1 cellular context compared by ENCODE assay signal in genomic region chr22:46935506-46936377, GRCh38.
TF ChIP-seq lines count a peak whose summit lies in the region.

No MANE protein-coding gene starts in this region.

TF ChIP-seq in HepG2, 621 proteins besides CTCF, POLR2A, EP300 and RAD21 (continued from another document and continues in another):
- TF ChIP-seq FLYWCH1 (CRISPR knock-in tag; IDR thresholded peaks at IDR 0.05) = no peak
- TF ChIP-seq ZIK1 (CRISPR knock-in tag; IDR thresholded peaks at IDR 0.05; ENCODE audit: borderline replicate concordance, low read depth) = no peak
- no peak for TF ChIP-seq GPBP1L1 (CRISPR knock-in tag; IDR thresholded peaks at IDR 0.05)
- 0 out of 2 replicates have a peak, but pooled peaks have one; percentile 15 for TF ChIP-seq HMGXB3 (CRISPR knock-in tag; IDR thresholded peaks at IDR 0.05; ENCODE audit: borderline replicate concordance)
- TF ChIP-seq ARID5B (CRISPR knock-in tag; IDR thresholded peaks at IDR 0.05) = peak; percentile 86
- no peak for TF ChIP-seq BHLHE40 (IDR thresholded peaks at IDR 0.05; ENCODE audit: low read length)
- TF ChIP-seq ZNF7 (CRISPR knock-in tag; IDR thresholded peaks at IDR 0.05) = no peak
- no peak for TF ChIP-seq TBP (CRISPR knock-in tag; IDR thresholded peaks at IDR 0.05)
- TF ChIP-seq PPARG (CRISPR knock-in tag; conservative IDR thresholded peaks at IDR 0.05) = peak; percentile 87; the same call in 1 of the 2 replicates
- TF ChIP-seq ZNF782 (CRISPR knock-in tag; IDR thresholded peaks at IDR 0.05; ENCODE audit: borderline replicate concordance) = peak; percentile 67; the same call in 1 of the 2 replicates
- peak; percentile 89; the same call in 1 of the 2 replicates for TF ChIP-seq KDM6A (CRISPR knock-in tag; IDR thresholded peaks at IDR 0.05; ENCODE audit: low read depth)
- 0 out of 2 replicates have a peak, but pooled peaks have one; percentile 47 for TF ChIP-seq SRY (CRISPR knock-in tag; IDR thresholded peaks at IDR 0.05)
- TF ChIP-seq ZNF234 (CRISPR knock-in tag; conservative IDR thresholded peaks at IDR 0.05) = peak; percentile 96
- TF ChIP-seq ZFP1 (CRISPR knock-in tag; IDR thresholded peaks at IDR 0.05) = peak; percentile 63; the same call in 1 of the 2 replicates
- TF ChIP-seq FOXK2 (IDR thresholded peaks at IDR 0.05) = peak; percentile 86
- peak; percentile 76 for TF ChIP-seq DRAP1 (CRISPR knock-in tag; IDR thresholded peaks at IDR 0.05)
- peak; percentile 9; the same call in 1 of the 2 replicates for TF ChIP-seq ZMYM3 (CRISPR knock-in tag; IDR thresholded peaks at IDR 0.05)
- TF ChIP-seq ZNF232 (CRISPR knock-in tag; IDR thresholded peaks at IDR 0.05; ENCODE audit: borderline replicate concordance) = peak; percentile 69; the same call in 1 of the 2 replicates
- no peak for TF ChIP-seq ZBTB44 (CRISPR knock-in tag; IDR thresholded peaks at IDR 0.05)
- peak; percentile 49; the same call in 1 of the 2 replicates for TF ChIP-seq ZNF281 (CRISPR knock-in tag; IDR thresholded peaks at IDR 0.05; ENCODE audit: borderline replicate concordance)
- no peak for TF ChIP-seq KAT7 (CRISPR knock-in tag; IDR thresholded peaks at IDR 0.05; ENCODE audit: borderline replicate concordance)
- no peak for TF ChIP-seq SIN3B (IDR thresholded peaks at IDR 0.05; ENCODE audit: low read length)
- no peak for TF ChIP-seq SRSF9 (IDR thresholded peaks at IDR 0.05; ENCODE audit: borderline replicate concordance, insufficient read depth, low read depth, low read length, poor library complexity, severe bottlenecking)
- no peak; the same call in 1 of the 2 replicates for TF ChIP-seq KLF6 (CRISPR knock-in tag; IDR thresholded peaks at IDR 0.05)
- no peak for TF ChIP-seq ZNF354B (CRISPR knock-in tag; IDR thresholded peaks at IDR 0.05)
- TF ChIP-seq ZNF788 (CRISPR knock-in tag; IDR thresholded peaks at IDR 0.05; ENCODE audit: borderline replicate concordance) = peak; percentile 64; the same call in 1 of the 2 replicates
- TF ChIP-seq MXD3 (CRISPR knock-in tag; IDR thresholded peaks at IDR 0.05) = no peak
- peak; percentile 70; the same call in 1 of the 2 replicates for TF ChIP-seq EED (CRISPR knock-in tag; IDR thresholded peaks at IDR 0.05)
- TF ChIP-seq ZKSCAN8 (CRISPR knock-in tag; IDR thresholded peaks at IDR 0.05; ENCODE audit: borderline replicate concordance) = peak; percentile 76
- TF ChIP-seq ZNF629 (CRISPR knock-in tag; conservative IDR thresholded peaks at IDR 0.05) = no peak; the same call in 1 of the 2 replicates
- TF ChIP-seq DNMT1 (CRISPR knock-in tag; IDR thresholded peaks at IDR 0.05) = no peak
- TF ChIP-seq KDM5A (IDR thresholded peaks at IDR 0.05; ENCODE audit: borderline replicate concordance, low read length) = no peak; the same call in 1 of the 2 replicates
- TF ChIP-seq WIZ (CRISPR knock-in tag; IDR thresholded peaks at IDR 0.05) = no peak
- peak; percentile 14; the same call in 1 of the 2 replicates for TF ChIP-seq STAG1 (CRISPR knock-in tag; IDR thresholded peaks at IDR 0.05)
- no peak for TF ChIP-seq ZNF839 (CRISPR knock-in tag; IDR thresholded peaks at IDR 0.05; ENCODE audit: borderline replicate concordance)
- peak; percentile 74; the same call in 1 of the 2 replicates for TF ChIP-seq ARID4A (CRISPR knock-in tag; IDR thresholded peaks at IDR 0.05; ENCODE audit: borderline replicate concordance)
- peak; percentile 66 for TF ChIP-seq ZNF263 (CRISPR knock-in tag; IDR thresholded peaks at IDR 0.05)
- TF ChIP-seq ZNF558 (CRISPR knock-in tag; IDR thresholded peaks at IDR 0.05; ENCODE audit: borderline replicate concordance) = peak; percentile 57; the same call in 1 of the 2 replicates
- peak; percentile 41; the same call in 1 of the 2 replicates for TF ChIP-seq ZNF451 (CRISPR knock-in tag; IDR thresholded peaks at IDR 0.05)
- TF ChIP-seq ZNF431 (CRISPR knock-in tag; IDR thresholded peaks at IDR 0.05; ENCODE audit: borderline replicate concordance, low read depth) = peak; percentile 41; the same call in 1 of the 2 replicates
- no peak for TF ChIP-seq NFATC3 (CRISPR knock-in tag; IDR thresholded peaks at IDR 0.05)
- peak; percentile 43 for TF ChIP-seq IRF2 (CRISPR knock-in tag; IDR thresholded peaks at IDR 0.05)
- TF ChIP-seq ZNF547 (CRISPR knock-in tag; IDR thresholded peaks at IDR 0.05) = 0 out of 2 replicates have a peak, but pooled peaks have one; percentile 69
- TF ChIP-seq ETV6 (CRISPR knock-in tag; conservative IDR thresholded peaks at IDR 0.05) = 0 out of 2 replicates have a peak, but pooled peaks have one; percentile 32
- no peak for TF ChIP-seq ZFP82 (CRISPR knock-in tag; IDR thresholded peaks at IDR 0.05; ENCODE audit: borderline replicate concordance)
- TF ChIP-seq HOXD1 (CRISPR knock-in tag; IDR thresholded peaks at IDR 0.05) = peak; percentile 98
- TF ChIP-seq RFXANK (CRISPR knock-in tag; IDR thresholded peaks at IDR 0.05) = no peak
